ENCODE assay signal across 9 cellular contexts in genomic region chr17:77388384-77389306, GRCh38.
DNase-seq lines count a peak whose midpoint lies in the region; ATAC-seq and TF ChIP-seq lines count a peak whose summit lies in the region.
"Had no signal": no experiment of that assay in that cellular context is flagged by ENCODE, and none has a peak within 500 bp of the region (broad histone marks: within the 10 kb centered on the region; RNA-seq: fewer than 3 reads in every experiment).

No MANE protein-coding gene starts in this region.

- peak overlapping the region; percentile 76 to 89 (median 84) for H3K4me3 Mint-ChIP-seq in naive thymus-derived CD8-positive, alpha-beta T cell

- intact Hi-C loops in Right ventricle myocardium inferior (cut with DNase I) (loop anchor here (1.0 to 5.0 kb wide), 3 partner anchors 15 to 38 kb away; no protein-coding TSS in a partner anchor), uterus (cut with DNase I; ENCODE audit: low total_unique reads) (no loop called here)

- DNase-seq in cardiac muscle cell (ENCODE audit: low read depth in 1 of 2, low spot score in 1 of 2): no peak
- no peak for DNase-seq in Right ventricle myocardium inferior (ENCODE audit: missing footprints)
- DNase-seq in naive thymus-derived CD8-positive, alpha-beta T cell: no peak
- DNase-seq in uterus: peak in 1 of 2 donors; percentile 56
- DNase-seq in DMS153 treated with DMSO at 0.1 percent for 48 hours (lab: John Stamatoyannopoulos, UW; ENCODE audit: unreplicated experiment): no peak
- DNase-seq in NCI-H2196 treated with DMSO at 0.1 percent for 48 hours (lab: John Stamatoyannopoulos, UW; ENCODE audit: unreplicated experiment): no peak
- DNase-seq: NCI-H1105 treated with DMSO at 0.1 percent for 48 hours had no signal

- H3K4me1 Mint-ChIP-seq in naive thymus-derived CD8-positive, alpha-beta T cell: peaks cover 47 to 89% (median 86%) of the 10 kb centered on the region in 4 donors

- no peaks in the 10 kb centered on the region for H3K36me3 ChIP-seq in cardiac muscle cell
- H3K36me3 ChIP-seq in uterus: no peaks in the 10 kb centered on the region

- no peak overlapping the region for H3K4me3 ChIP-seq in cardiac muscle cell
- no peak overlapping the region for H3K4me3 ChIP-seq in uterus

- peaks cover 79% of the 10 kb centered on the region for H3K4me1 ChIP-seq in cardiac muscle cell (ENCODE audit: low read depth)
- H3K4me1 ChIP-seq in uterus: peaks cover 22 to 63% of the 10 kb centered on the region in 2 donors

- TF ChIP-seq POLR2A in uterus (IDR thresholded peaks at IDR 0.05): no peak

- no peaks in the 10 kb centered on the region for H3K27me3 Mint-ChIP-seq in naive thymus-derived CD8-positive, alpha-beta T cell

- H3K27ac ChIP-seq in cardiac muscle cell: peak overlapping the region; percentile 90
- peak overlapping the region; percentile 19 for H3K27ac ChIP-seq in cingulate gyrus (ENCODE audit: low read depth, low read length)
- H3K27ac ChIP-seq in uterus: peak overlapping the region; percentile 75 to 97

- H3K27ac Mint-ChIP-seq in naive thymus-derived CD8-positive, alpha-beta T cell: peak overlapping the region; percentile 83 to 96 (median 90)

- H3K9me3 Mint-ChIP-seq in naive thymus-derived CD8-positive, alpha-beta T cell: no peaks in the 10 kb centered on the region

- ATAC-seq in Right ventricle myocardium inferior (no peak), GM21723 (IDR thresholded peaks at IDR 0.05; ENCODE audit: unreplicated experiment) (no peak)
- no peak for ATAC-seq in naive thymus-derived CD8-positive, alpha-beta T cell

- H3K27me3 ChIP-seq in cardiac muscle cell (no peaks in the 10 kb centered on the region), uterus (no peaks in the 10 kb centered on the region)

- POLR2A ChIA-PET in naive thymus-derived CD8-positive, alpha-beta T cell (lab: Charles Lee): interaction anchor here (1.0 to 67.2 kb wide), 8 partner anchors 8 to 1433 kb away, joined by 3 to 5369 read pairs (median 6); no protein-coding TSS in a partner anchor

- no peaks in the 10 kb centered on the region for H3K9me3 ChIP-seq in cardiac muscle cell (ENCODE audit: low read depth)
- H3K9me3 ChIP-seq in uterus: no peaks in the 10 kb centered on the region

- TF ChIP-seq CTCF in cardiac muscle cell (IDR thresholded peaks at IDR 0.05; ENCODE audit: low read depth, low read length) (no peak), uterus (IDR thresholded peaks at IDR 0.05) (no peak)

- H3K36me3 Mint-ChIP-seq in naive thymus-derived CD8-positive, alpha-beta T cell: peaks cover 0 to 9% (median 0%) of the 10 kb centered on the region in 3 donors

Comparison
In these comparisons a context has a peak if more than half of its experiments do, and no peak if none do; other contexts are left out.
1. H3K27ac ChIP-seq: peak in every context shown above with its lines; median percentile 90 in cardiac muscle cell; 86 in uterus; 19 in cingulate gyrus.